ENCODE assay signal across 12 cellular contexts in the genomic region with DNA sequence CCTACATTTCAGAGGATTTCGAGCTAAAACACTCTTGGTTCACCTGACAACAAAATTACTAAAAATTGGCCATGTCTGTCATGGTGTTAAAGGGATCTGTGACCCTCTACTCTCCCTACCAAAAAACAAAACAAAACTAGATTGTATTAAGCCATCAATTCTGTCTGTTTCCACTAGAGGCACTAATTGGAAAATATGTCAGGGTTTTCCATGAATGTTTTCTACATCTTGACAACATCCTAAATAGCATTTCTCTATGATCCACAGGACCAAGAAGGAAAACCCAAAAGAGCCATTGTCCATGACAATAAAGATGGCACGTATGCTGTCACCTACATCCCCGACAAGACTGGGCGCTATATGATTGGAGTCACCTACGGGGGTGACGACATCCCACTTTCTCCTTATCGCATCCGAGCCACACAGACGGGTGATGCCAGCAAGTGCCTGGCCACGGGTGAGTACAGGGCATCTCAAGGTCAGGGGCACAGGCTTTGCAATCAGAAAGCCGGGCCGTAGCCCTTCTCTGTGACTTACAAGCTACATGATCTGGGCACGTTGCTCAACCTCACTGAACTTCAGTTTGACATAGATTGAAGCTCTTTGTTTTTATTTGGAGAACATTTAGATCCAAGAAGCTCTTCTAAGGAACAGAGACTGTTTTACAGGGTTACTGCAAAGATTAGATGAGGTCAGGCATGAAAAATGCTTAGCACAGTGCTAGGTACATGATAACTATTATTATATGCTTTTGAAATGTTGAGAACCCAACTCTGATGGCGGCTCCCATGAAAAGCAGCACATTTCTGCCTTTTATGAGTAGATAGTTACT.
A peak's percentile ranks its signal among the peaks of the same experiment; 100 is the strongest.
DNase-seq lines count a peak whose midpoint lies in the region; TF ChIP-seq lines count a peak whose summit lies in the region.
"Had no signal": no experiment of that assay in that cellular context is flagged by ENCODE, and none has a peak within 500 bp of the region (broad histone marks: within the 10 kb centered on the region; RNA-seq: fewer than 3 reads in every experiment).

No MANE protein-coding gene starts in this region.

- no peaks in the 10 kb centered on the region for H3K27me3 ChIP-seq in BJ (ENCODE audit: control insufficient read depth, insufficient read depth, low read length)
- H3K27me3 ChIP-seq: stomach had no signal

- intact Hi-C loops in activated CD4-positive, alpha-beta memory T cell treated with anti-CD3 and anti-CD28 coated beads for 36 hours (cut with micrococcal nuclease) = no loop called here

- peaks cover 3% of the 10 kb centered on the region for H3K9me3 Mint-ChIP-seq in chondrocyte (ENCODE audit: low read depth)
- H3K9me3 Mint-ChIP-seq in mesothelial cell of epicardium = no peaks in the 10 kb centered on the region
- H3K9me3 Mint-ChIP-seq in activated CD4-positive, alpha-beta memory T cell treated with anti-CD3 and anti-CD28 coated beads for 36 hours = no peaks in the 10 kb centered on the region
- H3K9me3 Mint-ChIP-seq: activated naive CD8-positive, alpha-beta T cell treated with anti-CD3 and anti-CD28 coated beads, Interleukin-2, amount 10 ng/mL, durations not matched to agents 7 days and 5 days had no signal

- H3K4me1 Mint-ChIP-seq in chondrocyte (ENCODE audit: low read depth) = no peaks in the 10 kb centered on the region
- no peaks in the 10 kb centered on the region for H3K4me1 Mint-ChIP-seq in mesothelial cell of epicardium
- no peaks in the 10 kb centered on the region for H3K4me1 Mint-ChIP-seq in activated CD4-positive, alpha-beta memory T cell treated with anti-CD3 and anti-CD28 coated beads for 36 hours (ENCODE audit: low read depth)
- H3K4me1 Mint-ChIP-seq: activated naive CD8-positive, alpha-beta T cell treated with anti-CD3 and anti-CD28 coated beads, Interleukin-2, amount 10 ng/mL, durations not matched to agents 7 days and 5 days had no signal

- peak; percentile 36 for TF ChIP-seq CTCF in BJ (IDR thresholded peaks at IDR 0.05; ENCODE audit: insufficient read depth, low read depth, low read length)
- TF ChIP-seq CTCF in LNCaP clone FGC (IDR thresholded peaks at IDR 0.05; ENCODE audit: control insufficient read depth, extremely low read depth, insufficient read depth) = peak; percentile 25; the same call in 1 of the 2 replicates
- TF ChIP-seq CTCF in chondrocyte (IDR thresholded peaks at IDR 0.05) = peak; percentile 73
- peak; percentile 48 for TF ChIP-seq CTCF in mesothelial cell of epicardium (IDR thresholded peaks at IDR 0.05; ENCODE audit: unreplicated experiment)

- peaks cover 46% of the 10 kb centered on the region for H3K36me3 ChIP-seq in BJ (ENCODE audit: control insufficient read depth, insufficient read depth, low read length)

- H3K4me3 Mint-ChIP-seq in chondrocyte (ENCODE audit: unreplicated experiment) (no peak overlapping the region), mesothelial cell of epicardium (no peak overlapping the region)
- H3K4me3 Mint-ChIP-seq in activated CD4-positive, alpha-beta memory T cell treated with anti-CD3 and anti-CD28 coated beads for 36 hours = no peak overlapping the region
- H3K4me3 Mint-ChIP-seq: activated naive CD8-positive, alpha-beta T cell treated with anti-CD3 and anti-CD28 coated beads, Interleukin-2, amount 10 ng/mL, durations not matched to agents 7 days and 5 days had no signal

- H3K27ac Mint-ChIP-seq in chondrocyte (ENCODE audit: unreplicated experiment) = no peak overlapping the region
- H3K27ac Mint-ChIP-seq in mesothelial cell of epicardium = no peak overlapping the region
- H3K27ac Mint-ChIP-seq in activated CD4-positive, alpha-beta memory T cell treated with anti-CD3 and anti-CD28 coated beads for 36 hours = no peak overlapping the region
- H3K27ac Mint-ChIP-seq: activated naive CD8-positive, alpha-beta T cell treated with anti-CD3 and anti-CD28 coated beads, Interleukin-2, amount 10 ng/mL, durations not matched to agents 7 days and 5 days had no signal

- POLR2A ChIA-PET in BJ (lab: Charles Lee) = no interaction called here
- POLR2A ChIA-PET in activated CD4-positive, alpha-beta memory T cell treated with anti-CD3 and anti-CD28 coated beads for 36 hours (lab: Charles Lee) = no interaction called here

- no peak overlapping the region for H3K4me3 ChIP-seq in BJ (ENCODE audit: low read depth, low read length)
- no peak overlapping the region for H3K4me3 ChIP-seq in LNCaP clone FGC (ENCODE audit: low read depth, low read length)
- H3K4me3 ChIP-seq: stomach had no signal

- DNase-seq in BJ (ENCODE audit: low read depth) = no peak
- peak; percentile 61 for DNase-seq in LNCaP clone FGC (ENCODE audit: low read depth)
- no peak for DNase-seq in chondrocyte (ENCODE audit: low spot score)
- DNase-seq in mesothelial cell of epicardium (ENCODE audit: low spot score in 2 of 2, unreplicated experiment in 2 of 2) = no peak
- no peak for DNase-seq in putamen (ENCODE audit: low spot score)
- no peak for DNase-seq in SHP77 treated with DMSO at 0.1 percent for 48 hours (lab: John Stamatoyannopoulos, UW)
- DNase-seq in activated CD4-positive, alpha-beta memory T cell treated with anti-CD3 and anti-CD28 coated beads for 36 hours = no peak
- no peak for DNase-seq in COLO668 (lab: John Stamatoyannopoulos, UW; ENCODE audit: unreplicated experiment)
- DNase-seq: activated naive CD8-positive, alpha-beta T cell treated with anti-CD3 and anti-CD28 coated beads, Interleukin-2, amount 10 ng/mL, durations not matched to agents 7 days and 5 days; mesenchymal stem cell; NCI-H1436 treated with DMSO at 0.1 percent for 48 hours; stomach had no signal

- H3K36me3 Mint-ChIP-seq in chondrocyte (ENCODE audit: low read depth) (peaks cover 47% of the 10 kb centered on the region), mesothelial cell of epicardium (peaks cover 72% of the 10 kb centered on the region)
- H3K36me3 Mint-ChIP-seq in activated CD4-positive, alpha-beta memory T cell treated with anti-CD3 and anti-CD28 coated beads for 36 hours = peaks cover 35% of the 10 kb centered on the region

- H3K27me3 Mint-ChIP-seq in chondrocyte (ENCODE audit: low read depth) = no peaks in the 10 kb centered on the region
- H3K27me3 Mint-ChIP-seq in mesothelial cell of epicardium (ENCODE audit: low read depth) = no peaks in the 10 kb centered on the region
- H3K27me3 Mint-ChIP-seq in activated CD4-positive, alpha-beta memory T cell treated with anti-CD3 and anti-CD28 coated beads for 36 hours = no peaks in the 10 kb centered on the region
- H3K27me3 Mint-ChIP-seq: activated naive CD8-positive, alpha-beta T cell treated with anti-CD3 and anti-CD28 coated beads, Interleukin-2, amount 10 ng/mL, durations not matched to agents 7 days and 5 days had no signal

- CTCF ChIA-PET in BJ (lab: Yijun Ruan, JAX) = interaction anchor here (0.7 to 2.3 kb wide), 7 partner anchors 15 to 128 kb away, joined by 3 to 10 read pairs (median 4); a partner anchor contains a TSS
- CTCF ChIA-PET in activated CD4-positive, alpha-beta memory T cell treated with anti-CD3 and anti-CD28 coated beads for 36 hours (lab: Charles Lee) = interaction anchor here (1.0 to 1.5 kb wide), 2 partner anchors 128 to 129 kb away, joined by 4 read pairs; a partner anchor contains a TSS
